Comparison of ENCODE assay signal across 15 cellular contexts in the genomic region with DNA sequence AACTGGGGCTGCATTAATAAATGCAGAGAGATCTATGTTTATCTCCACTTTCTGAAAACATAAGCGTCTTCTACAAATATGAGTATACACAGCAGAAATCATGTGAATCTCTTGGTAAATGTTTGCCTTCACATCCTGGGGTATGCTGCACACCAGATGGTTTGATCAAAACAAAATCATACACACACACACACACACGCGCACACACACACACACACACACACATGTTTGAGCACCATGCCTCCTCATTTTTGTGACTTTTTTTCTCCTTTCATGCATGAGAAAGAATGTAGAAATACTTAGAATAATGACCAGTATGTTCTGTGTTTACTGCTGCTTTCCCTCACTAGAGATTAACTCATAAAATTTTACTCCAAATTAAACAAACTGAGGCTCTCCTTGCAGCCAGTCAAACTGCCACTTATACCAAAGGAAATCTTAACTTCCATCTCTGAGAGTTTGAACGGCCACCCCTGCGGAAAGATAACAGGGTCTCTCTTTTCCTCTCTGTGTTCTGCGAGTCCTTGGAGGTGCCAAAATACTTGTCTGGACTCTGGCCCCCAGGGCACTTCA.
DNase-seq lines count a peak whose midpoint lies in the region; ATAC-seq and TF ChIP-seq lines count a peak whose summit lies in the region.
"Had no signal": no experiment of that assay in that cellular context is flagged by ENCODE, and none has a peak within 500 bp of the region (broad histone marks: within the 10 kb centered on the region; RNA-seq: fewer than 3 reads in every experiment).

No MANE protein-coding gene starts in this region.

- intact Hi-C loops in sigmoid colon (cut with DNase I) = no loop called here
- intact Hi-C loops in lower leg skin (cut with DNase I; ENCODE audit: low total_unique reads) = no loop called here

- H3K9ac ChIP-seq in HUES48 (ENCODE audit: low read depth, low read length) = no peak overlapping the region

- no peak for ATAC-seq in GM18502 (IDR thresholded peaks at IDR 0.05; ENCODE audit: poor library complexity, unreplicated experiment)
- ATAC-seq: foreskin keratinocyte; left ventricle myocardium superior; naive thymus-derived CD4-positive, alpha-beta T cell had no signal

- no peak for DNase-seq in sigmoid colon
- no peak for DNase-seq in lower leg skin (ENCODE audit: low spot score in 2 of 2)
- DNase-seq in SIG-M5 (lab: John Stamatoyannopoulos, UW) = no peak
- DNase-seq: activated T-cell treated with anti-CD3 and anti-CD28 coated beads, Interleukin-2, amount 50 U/mL, for 1 hour; BE2C; foreskin keratinocyte; left ventricle myocardium superior; naive thymus-derived CD4-positive, alpha-beta T cell; NCI-H187 treated with DMSO at 0.1 percent for 48 hours; NCI-H524 treated with DMSO at 0.1 percent for 48 hours; OCI-M1 had no signal

- no peak for TF ChIP-seq CTCF in VCaP (conservative IDR thresholded peaks at IDR 0.05)
- TF ChIP-seq CTCF in sigmoid colon (IDR thresholded peaks at IDR 0.05) = no peak
- TF ChIP-seq CTCF in lower leg skin (IDR thresholded peaks at IDR 0.05) = no peak

- TF ChIP-seq POLR2A in sigmoid colon (IDR thresholded peaks at IDR 0.05) = no peak
- TF ChIP-seq POLR2A in lower leg skin (IDR thresholded peaks at IDR 0.05) = no peak

- H3K27ac ChIP-seq in HUES48 (ENCODE audit: low read depth, low read length) (peak overlapping the region; percentile 37), VCaP (peak overlapping the region; percentile 87), mesodermal cell (ENCODE audit: low read depth, low read length, severe bottlenecking) (peak overlapping the region; percentile 84), sigmoid colon (peak overlapping the region in 3 of 4 donors; percentile 59 to 76 (median 75))
- H3K27ac ChIP-seq: foreskin keratinocyte had no signal

- H3K27me3 ChIP-seq in HUES48 (ENCODE audit: control insufficient read depth, insufficient read depth, low read length) (no peaks in the 10 kb centered on the region), sigmoid colon (no peaks in the 10 kb centered on the region)
- H3K27me3 ChIP-seq: BE2C, foreskin keratinocyte had no signal

- no peak for TF ChIP-seq EP300 in sigmoid colon (IDR thresholded peaks at IDR 0.05)

- H3K4me1 ChIP-seq in HUES48 (ENCODE audit: control insufficient read depth, insufficient read depth, low read length) (peaks cover 30% of the 10 kb centered on the region), mesodermal cell (ENCODE audit: control insufficient read depth, insufficient read depth, low read length, poor library complexity, severe bottlenecking) (peaks cover 17% of the 10 kb centered on the region), sigmoid colon (peaks cover 0 to 52% (median 37%) of the 10 kb centered on the region in 4 donors)

- no peaks in the 10 kb centered on the region for H3K9me3 ChIP-seq in HUES48 (ENCODE audit: control insufficient read depth, insufficient read depth, low read length)
- H3K9me3 ChIP-seq in mesodermal cell (ENCODE audit: control insufficient read depth, low read length) = no peaks in the 10 kb centered on the region
- H3K9me3 ChIP-seq in sigmoid colon = no peaks in the 10 kb centered on the region
- H3K9me3 ChIP-seq: BE2C had no signal

- H3K36me3 ChIP-seq in HUES48 (ENCODE audit: control insufficient read depth, insufficient read depth, low read length) (no peaks in the 10 kb centered on the region), mesodermal cell (ENCODE audit: control insufficient read depth, insufficient read depth, low read length) (no peaks in the 10 kb centered on the region), sigmoid colon (no peaks in the 10 kb centered on the region)
- H3K36me3 ChIP-seq: BE2C had no signal

- WGBS in mesodermal cell (ENCODE audit: insufficient coverage in 2 of 2), 2 experiments = 64 to 67% methylated on average over 2 to 3 of the region's 6 CpGs
- 17 to 57% methylated on average over 6 of the region's 6 CpGs for WGBS in sigmoid colon, 2 donors
- WGBS in lower leg skin, 2 donors = 77% methylated on average over 6 of the region's 6 CpGs

- H3K4me3 ChIP-seq in HUES48 (ENCODE audit: low read depth, low read length) (no peak overlapping the region), mesodermal cell (ENCODE audit: extremely low read depth, insufficient read depth, low read length, poor library complexity, severe bottlenecking) (no peak overlapping the region), sigmoid colon (no peak overlapping the region), lower leg skin (ENCODE audit: low read depth, poor library complexity, severe bottlenecking) (no peak overlapping the region)

Comparison
In these comparisons a context has a peak if more than half of its experiments do, and no peak if none do; other contexts are left out.
1. H3K27ac ChIP-seq: peak in every context shown above with its lines; median percentile 87 in VCaP; 84 in mesodermal cell; 75 in sigmoid colon; 37 in HUES48.